In genomic region chr20:23363257-23363649, GRCh38 we compare ENCODE assay signal across 8 cellular contexts. TPM values are rescaled to one million over a fixed set of nuclear protein-coding genes. Genes with fewer than 3 reads are reported as not detected.
A peak's percentile ranks its signal among the peaks of the same experiment; 100 is the strongest.
DNase-seq lines count a peak whose midpoint lies in the region; ATAC-seq, FAIRE-seq and TF ChIP-seq lines count a peak whose summit lies in the region.

No MANE protein-coding gene starts in this region.

- in situ Hi-C loops in G401 (cut with HindIII; ENCODE audit: low sequenced_read_pairs): no loop called here

- no peak for FAIRE-seq in RCC 7860 (lab: Jason Lieb, UNC)

- peak overlapping the region; percentile 95 for H3K4me3 Mint-ChIP-seq in osteocyte (ENCODE audit: unreplicated experiment)

- H3K4me1 Mint-ChIP-seq in osteocyte (ENCODE audit: unreplicated experiment): peaks cover 63% of the 10 kb centered on the region

- peaks cover 21% of the 10 kb centered on the region for H3K36me3 Mint-ChIP-seq in osteocyte (ENCODE audit: unreplicated experiment)

- H3K27me3 Mint-ChIP-seq in osteocyte (ENCODE audit: unreplicated experiment): no peaks in the 10 kb centered on the region

- H3K9me3 Mint-ChIP-seq in osteocyte (ENCODE audit: unreplicated experiment): no peaks in the 10 kb centered on the region

- peak; percentile 23 for DNase-seq in G401 (ENCODE audit: low spot score)
- peak; percentile 52 for DNase-seq in RPMI7951 (ENCODE audit: low read depth)
- no peak for DNase-seq in epithelial cell of proximal tubule (ENCODE audit: low read depth)
- no peak for DNase-seq in osteocyte (ENCODE audit: extremely low spot score, unreplicated experiment)
- no peak for DNase-seq in NCI-H2227 treated with DMSO at 0.1 percent for 48 hours (lab: John Stamatoyannopoulos, UW)
- no peak for DNase-seq in left lobe of liver (ENCODE audit: low spot score)
- DNase-seq in NCI-H226: no peak
- DNase-seq in RCC 7860 (ENCODE audit: low spot score): no peak

- TF ChIP-seq CTCF in epithelial cell of proximal tubule (conservative IDR thresholded peaks at IDR 0.05; ENCODE audit: low read depth, low read length) (no peak), osteocyte (IDR thresholded peaks at IDR 0.05) (no peak)

- H3K4me3 ChIP-seq in epithelial cell of proximal tubule (ENCODE audit: low read depth, low read length): peak overlapping the region; percentile 83

- ATAC-seq in left lobe of liver: no peak

- H3K27ac Mint-ChIP-seq in osteocyte (ENCODE audit: unreplicated experiment): peak overlapping the region; percentile 98

RNA-seq across cellular contexts. Expression of gene GZF1, which starts 1.3 kb away (rescaled TPM):
- total RNA-seq in G401 (2014; rRNA removed; shearing (Covaris generic)): 9.0 and 24.1 TPM in 2 replicates
- 16.2 and 22.2 TPM in 2 replicates for total RNA-seq in RPMI7951 (2014; rRNA removed; shearing (Covaris generic))
- total RNA-seq in epithelial cell of proximal tubule: 9.5 and 10.3 TPM in 2 replicates
- 14.4 and 16.8 TPM in 2 replicates for total RNA-seq in osteocyte
- 4.4 TPM for total RNA-seq in left lobe of liver

RNA-seq across cellular contexts. Expression of gene NXT1, which starts 12.7 kb away (rescaled TPM):
- total RNA-seq in G401 (2014; rRNA removed; shearing (Covaris generic)): 54.8 and 80.7 TPM in 2 replicates
- 74.9 and 96.8 TPM in 2 replicates for total RNA-seq in RPMI7951 (2014; rRNA removed; shearing (Covaris generic))
- total RNA-seq in epithelial cell of proximal tubule (47.0 and 84.6 TPM in 2 replicates), osteocyte (12.4 and 14.0 TPM in 2 replicates), left lobe of liver (2.6 TPM)

RNA-seq across cellular contexts. Expression of gene NAPB, which starts 58.0 kb away (rescaled TPM):
- total RNA-seq in G401 (2014; rRNA removed; shearing (Covaris generic)): 3.7 and 5.0 TPM in 2 replicates
- total RNA-seq in RPMI7951 (2014; rRNA removed; shearing (Covaris generic)): 7.6 and 8.7 TPM in 2 replicates
- 3.3 and 3.8 TPM in 2 replicates for total RNA-seq in epithelial cell of proximal tubule
- total RNA-seq in osteocyte: 8.8 and 10.5 TPM in 2 replicates
- 5.3 TPM for total RNA-seq in left lobe of liver

Comparison
In these comparisons a context has a peak if more than half of its experiments do, and no peak if none do; other contexts are left out.
1. DNase-seq: peak in G401 (single experiment) and RPMI7951 (single experiment); none in epithelial cell of proximal tubule (single experiment), osteocyte (single experiment), NCI-H2227 treated with DMSO at 0.1 percent for 48 hours (single experiment), left lobe of liver (single experiment), NCI-H226 (single experiment) and RCC 7860 (single experiment).